Comparison of ENCODE assay signal across 14 cellular contexts in the genomic region with DNA sequence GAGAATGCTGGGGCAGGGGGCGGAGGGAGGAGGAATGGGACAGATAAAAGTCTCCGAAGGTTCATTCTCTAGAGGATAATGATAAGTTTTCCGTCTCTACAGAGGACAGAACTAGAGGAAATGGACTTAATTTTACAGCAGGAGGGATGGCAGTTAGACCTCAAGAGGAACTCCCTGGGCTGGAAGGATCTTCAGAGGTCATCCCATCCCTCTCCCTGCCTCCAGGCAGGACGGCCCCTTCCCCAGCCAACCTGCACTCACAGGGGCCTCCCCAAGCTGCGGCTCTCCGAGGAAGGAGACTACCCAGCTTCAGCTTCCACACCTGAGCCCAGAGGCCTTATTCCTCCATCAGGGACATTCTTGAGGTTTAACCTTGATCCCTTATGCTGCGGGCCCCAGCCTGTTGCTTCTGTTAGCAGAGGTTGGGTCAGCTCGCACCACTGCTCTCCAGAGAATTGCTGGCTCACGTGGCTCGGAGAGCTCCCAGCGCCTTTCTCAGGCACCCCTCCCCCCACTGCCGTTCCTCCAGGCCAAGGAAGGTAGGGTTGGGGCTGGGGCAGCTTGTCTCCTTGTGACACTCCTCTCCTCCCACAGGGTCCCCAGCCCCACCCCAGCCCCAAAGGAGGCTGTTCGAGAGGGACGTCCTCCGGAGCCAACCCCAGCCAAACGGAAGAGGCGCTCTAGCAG. TPM values are rescaled to one million over a fixed set of nuclear protein-coding genes. Genes with fewer than 3 reads are reported as not detected.
A peak's percentile ranks its signal among the peaks of the same experiment; 100 is the strongest.
DNase-seq lines count a peak whose midpoint lies in the region; ATAC-seq and TF ChIP-seq lines count a peak whose summit lies in the region.
"Had no signal": no experiment of that assay in that cellular context is flagged by ENCODE, and none has a peak within 500 bp of the region (broad histone marks: within the 10 kb centered on the region; RNA-seq: fewer than 3 reads in every experiment).

No MANE protein-coding gene starts in this region.

- POLR2A ChIA-PET in activated CD4-positive, alpha-beta memory T cell treated with anti-CD3 and anti-CD28 coated beads for 36 hours (lab: Charles Lee), result no interaction called here
- POLR2A ChIA-PET in activated CD4-positive, alpha-beta memory T cell treated with anti-CD3 and anti-CD28 coated beads, Interleukin-2, amount 10 ng/mL, durations not matched to agents 7 days and 5 days (lab: Charles Lee), result interaction anchor here (3.8 to 4.7 kb wide), 2 partner anchors 9 to 16 kb away, joined by 19 to 27 read pairs; a partner anchor contains a TSS

- no peaks in the 10 kb centered on the region for H3K9me3 Mint-ChIP-seq in activated CD4-positive, alpha-beta memory T cell treated with anti-CD3 and anti-CD28 coated beads for 36 hours
- no peaks in the 10 kb centered on the region for H3K9me3 Mint-ChIP-seq in activated CD4-positive, alpha-beta memory T cell treated with anti-CD3 and anti-CD28 coated beads, Interleukin-2, amount 10 ng/mL, durations not matched to agents 7 days and 5 days
- H3K9me3 Mint-ChIP-seq in endodermal cell, result peaks cover 7% of the 10 kb centered on the region
- H3K9me3 Mint-ChIP-seq in stimulated activated effector memory CD8-positive, alpha-beta T cell treated with anti-CD3 and anti-CD28 coated beads, Interleukin-12 subunit alpha, Interleukin-12 subunit beta, amount 100 ng/mL, for 72 hours, result no peaks in the 10 kb centered on the region
- H3K9me3 Mint-ChIP-seq: activated B cell treated with CpG ODN at 0.5 μM for 24 hours had no signal

- peaks cover 16% of the 10 kb centered on the region for H3K9me3 ChIP-seq in endodermal cell (ENCODE audit: control insufficient read depth, low read length)

- TF ChIP-seq CTCF in endodermal cell (conservative IDR thresholded peaks at IDR 0.05), result no peak

- H3K4me1 ChIP-seq in endodermal cell (ENCODE audit: control insufficient read depth, insufficient read depth, low read length), result peaks cover 3% of the 10 kb centered on the region

- WGBS in endodermal cell (ENCODE audit: insufficient coverage in 1 of 2, insufficient read length in 1 of 2), 2 experiments, result 95% methylated on average over 17 of the region's 17 CpGs

- no peak for ATAC-seq in stimulated activated effector memory CD8-positive, alpha-beta T cell treated with anti-CD3 and anti-CD28 coated beads, Interleukin-12 subunit alpha, Interleukin-12 subunit beta, amount 100 ng/mL, for 72 hours

- no peak overlapping the region for H3K4me3 ChIP-seq in endodermal cell (ENCODE audit: low read length)
- H3K4me3 ChIP-seq: lung had no signal

- in situ Hi-C loops in ACHN (cut with HindIII; ENCODE audit: low pct_ligation_motif_present, low pct_unique_long_range_greater_than_20kb, low sequenced_read_pairs), result no loop called here

- CTCF ChIA-PET in activated CD4-positive, alpha-beta memory T cell treated with anti-CD3 and anti-CD28 coated beads for 36 hours (lab: Charles Lee), result interaction anchor here (1.5 kb wide), 1 partner anchor 16 kb away, joined by 4 read pairs; no protein-coding TSS in a partner anchor
- CTCF ChIA-PET in activated CD4-positive, alpha-beta memory T cell treated with anti-CD3 and anti-CD28 coated beads, Interleukin-2, amount 10 ng/mL, durations not matched to agents 7 days and 5 days (lab: Charles Lee), result no interaction called here

- H3K4me3 Mint-ChIP-seq in activated CD4-positive, alpha-beta memory T cell treated with anti-CD3 and anti-CD28 coated beads for 36 hours, result no peak overlapping the region
- no peak overlapping the region for H3K4me3 Mint-ChIP-seq in activated CD4-positive, alpha-beta memory T cell treated with anti-CD3 and anti-CD28 coated beads, Interleukin-2, amount 10 ng/mL, durations not matched to agents 7 days and 5 days
- H3K4me3 Mint-ChIP-seq in endodermal cell, result no peak overlapping the region
- no peak overlapping the region for H3K4me3 Mint-ChIP-seq in stimulated activated effector memory CD8-positive, alpha-beta T cell treated with anti-CD3 and anti-CD28 coated beads, Interleukin-12 subunit alpha, Interleukin-12 subunit beta, amount 100 ng/mL, for 72 hours
- H3K4me3 Mint-ChIP-seq: activated B cell treated with CpG ODN at 0.5 μM for 24 hours had no signal

- peaks cover 76% of the 10 kb centered on the region for H3K36me3 Mint-ChIP-seq in activated CD4-positive, alpha-beta memory T cell treated with anti-CD3 and anti-CD28 coated beads for 36 hours
- peaks cover 93% of the 10 kb centered on the region for H3K36me3 Mint-ChIP-seq in activated CD4-positive, alpha-beta memory T cell treated with anti-CD3 and anti-CD28 coated beads, Interleukin-2, amount 10 ng/mL, durations not matched to agents 7 days and 5 days (ENCODE audit: low read depth)
- H3K36me3 Mint-ChIP-seq in endodermal cell (ENCODE audit: low read depth), result peaks cover 90% of the 10 kb centered on the region
- peaks cover 100% of the 10 kb centered on the region for H3K36me3 Mint-ChIP-seq in stimulated activated effector memory CD8-positive, alpha-beta T cell treated with anti-CD3 and anti-CD28 coated beads, Interleukin-12 subunit alpha, Interleukin-12 subunit beta, amount 100 ng/mL, for 72 hours

- H3K9ac ChIP-seq in endodermal cell (ENCODE audit: extremely low read depth, low read length, poor library complexity, severe bottlenecking), result no peak overlapping the region

- H3K27me3 ChIP-seq in endodermal cell (ENCODE audit: control insufficient read depth, insufficient read depth, low read length, poor library complexity, severe bottlenecking), result no peaks in the 10 kb centered on the region

- peaks cover 96% of the 10 kb centered on the region for H3K36me3 ChIP-seq in endodermal cell (ENCODE audit: control insufficient read depth, insufficient read depth, low read length)

- peak overlapping the region; percentile 32 for H3K27ac ChIP-seq in endodermal cell (ENCODE audit: low read depth, low read length)

- peak overlapping the region; percentile 18 for H3K27ac Mint-ChIP-seq in activated CD4-positive, alpha-beta memory T cell treated with anti-CD3 and anti-CD28 coated beads for 36 hours
- H3K27ac Mint-ChIP-seq in activated CD4-positive, alpha-beta memory T cell treated with anti-CD3 and anti-CD28 coated beads, Interleukin-2, amount 10 ng/mL, durations not matched to agents 7 days and 5 days, result no peak overlapping the region
- H3K27ac Mint-ChIP-seq in endodermal cell, result peak overlapping the region; percentile 48
- H3K27ac Mint-ChIP-seq in stimulated activated effector memory CD8-positive, alpha-beta T cell treated with anti-CD3 and anti-CD28 coated beads, Interleukin-12 subunit alpha, Interleukin-12 subunit beta, amount 100 ng/mL, for 72 hours, result peak overlapping the region; percentile 92
- H3K27ac Mint-ChIP-seq: activated B cell treated with CpG ODN at 0.5 μM for 24 hours had no signal

- peaks cover 7% of the 10 kb centered on the region for H3K4me1 Mint-ChIP-seq in activated CD4-positive, alpha-beta memory T cell treated with anti-CD3 and anti-CD28 coated beads for 36 hours (ENCODE audit: low read depth)
- H3K4me1 Mint-ChIP-seq in activated CD4-positive, alpha-beta memory T cell treated with anti-CD3 and anti-CD28 coated beads, Interleukin-2, amount 10 ng/mL, durations not matched to agents 7 days and 5 days, result peaks cover 18% of the 10 kb centered on the region
- H3K4me1 Mint-ChIP-seq in endodermal cell, result no peaks in the 10 kb centered on the region
- peaks cover 54% of the 10 kb centered on the region for H3K4me1 Mint-ChIP-seq in stimulated activated effector memory CD8-positive, alpha-beta T cell treated with anti-CD3 and anti-CD28 coated beads, Interleukin-12 subunit alpha, Interleukin-12 subunit beta, amount 100 ng/mL, for 72 hours
- H3K4me1 Mint-ChIP-seq: activated B cell treated with CpG ODN at 0.5 μM for 24 hours had no signal

- no peaks in the 10 kb centered on the region for H3K27me3 Mint-ChIP-seq in activated CD4-positive, alpha-beta memory T cell treated with anti-CD3 and anti-CD28 coated beads for 36 hours
- no peaks in the 10 kb centered on the region for H3K27me3 Mint-ChIP-seq in activated CD4-positive, alpha-beta memory T cell treated with anti-CD3 and anti-CD28 coated beads, Interleukin-2, amount 10 ng/mL, durations not matched to agents 7 days and 5 days
- no peaks in the 10 kb centered on the region for H3K27me3 Mint-ChIP-seq in endodermal cell (ENCODE audit: insufficient read depth)
- H3K27me3 Mint-ChIP-seq: activated B cell treated with CpG ODN at 0.5 μM for 24 hours had no signal

- intact Hi-C loops in activated CD4-positive, alpha-beta memory T cell treated with anti-CD3 and anti-CD28 coated beads for 36 hours (cut with micrococcal nuclease), result no loop called here

- no peak for DNase-seq in activated CD4-positive, alpha-beta memory T cell treated with anti-CD3 and anti-CD28 coated beads for 36 hours
- DNase-seq in activated CD4-positive, alpha-beta memory T cell treated with anti-CD3 and anti-CD28 coated beads, Interleukin-2, amount 10 ng/mL, durations not matched to agents 7 days and 5 days, result no peak
- DNase-seq in endodermal cell (no peak), ACHN (no peak), NCI-H510A treated with DMSO at 0.1 percent for 48 hours (lab: John Stamatoyannopoulos, UW) (no peak)
- DNase-seq in stimulated activated effector memory CD8-positive, alpha-beta T cell treated with anti-CD3 and anti-CD28 coated beads, Interleukin-12 subunit alpha, Interleukin-12 subunit beta, amount 100 ng/mL, for 72 hours (ENCODE audit: low spot score in 2 of 2), result no peak
- DNase-seq: 8988T; activated B cell treated with CpG ODN at 0.5 μM for 24 hours; activated effector memory CD4-positive, alpha-beta T cell treated with anti-CD3 and anti-CD28 coated beads, Interleukin-2, amount 50 U/mL, for 16 hours; cortex of kidney; MV-4-11; NCI-H526 had no signal

RNA-seq across cellular contexts. Expression of a gene that starts 8.5 kb away (rescaled TPM):
- total RNA-seq in activated CD4-positive, alpha-beta memory T cell treated with anti-CD3 and anti-CD28 coated beads for 36 hours, result 100 to 1,000 TPM; 165 to 175 TPM
- 100 to 1,000 TPM; 141 to 150 TPM for total RNA-seq in activated CD4-positive, alpha-beta memory T cell treated with anti-CD3 and anti-CD28 coated beads, Interleukin-2, amount 10 ng/mL, durations not matched to agents 7 days and 5 days
- total RNA-seq in endodermal cell, result 100 to 1,000 TPM; 264 to 272 TPM
- polyA plus RNA-seq in endodermal cell (2013, experiment 1 of 2), result 227 TPM
- polyA plus RNA-seq in endodermal cell (2013, experiment 2 of 2), result 216 TPM

RNA-seq across cellular contexts. Expression of a gene that starts 16.1 kb away (rescaled TPM):
- total RNA-seq in activated CD4-positive, alpha-beta memory T cell treated with anti-CD3 and anti-CD28 coated beads for 36 hours, result 100 to 1,000 TPM; 483 to 526 TPM
- 100 to 1,000 TPM; 520 to 539 TPM for total RNA-seq in activated CD4-positive, alpha-beta memory T cell treated with anti-CD3 and anti-CD28 coated beads, Interleukin-2, amount 10 ng/mL, durations not matched to agents 7 days and 5 days
- 100 to 1,000 TPM; 843 to 876 TPM for total RNA-seq in endodermal cell
- 625 TPM for polyA plus RNA-seq in endodermal cell (2013, experiment 1 of 2)
- polyA plus RNA-seq in endodermal cell (2013, experiment 2 of 2), result 517 TPM

RNA-seq across cellular contexts. Expression of a gene that starts 18.8 kb away (rescaled TPM):
- total RNA-seq in activated CD4-positive, alpha-beta memory T cell treated with anti-CD3 and anti-CD28 coated beads for 36 hours, result not detected
- not detected for total RNA-seq in activated CD4-positive, alpha-beta memory T cell treated with anti-CD3 and anti-CD28 coated beads, Interleukin-2, amount 10 ng/mL, durations not matched to agents 7 days and 5 days
- under 1 TPM in 1 of 2 donors, not detected in 1; 0.35 TPM for total RNA-seq in endodermal cell
- 0.36 TPM for polyA plus RNA-seq in endodermal cell (2013, experiment 1 of 2)
- 0.41 TPM for polyA plus RNA-seq in endodermal cell (2013, experiment 2 of 2)
- total RNA-seq: activated B cell treated with CpG ODN at 0.5 μM for 24 hours, ureter had no signal

RNA-seq across cellular contexts. Expression of a gene that starts 29.7 kb away (rescaled TPM):
- total RNA-seq in activated CD4-positive, alpha-beta memory T cell treated with anti-CD3 and anti-CD28 coated beads for 36 hours, result not detected
- total RNA-seq in activated CD4-positive, alpha-beta memory T cell treated with anti-CD3 and anti-CD28 coated beads, Interleukin-2, amount 10 ng/mL, durations not matched to agents 7 days and 5 days, result not detected
- total RNA-seq in endodermal cell, result not detected
- polyA plus RNA-seq in endodermal cell (2013, experiment 1 of 2), result not detected
- polyA plus RNA-seq in endodermal cell (2013, experiment 2 of 2), result not detected
- total RNA-seq: activated B cell treated with CpG ODN at 0.5 μM for 24 hours, lung, ureter had no signal
- polyA plus RNA-seq: lung had no signal

RNA-seq across cellular contexts. Expression of a gene that starts 48.5 kb away (rescaled TPM):
- total RNA-seq in activated CD4-positive, alpha-beta memory T cell treated with anti-CD3 and anti-CD28 coated beads for 36 hours, result 1 to 10 TPM; 4.7 to 6.2 TPM
- total RNA-seq in activated CD4-positive, alpha-beta memory T cell treated with anti-CD3 and anti-CD28 coated beads, Interleukin-2, amount 10 ng/mL, durations not matched to agents 7 days and 5 days, result 1 to 10 TPM; 3.0 to 4.0 TPM
- not detected for total RNA-seq in endodermal cell
- polyA plus RNA-seq in endodermal cell (2013, experiment 1 of 2), result not detected
- not detected for polyA plus RNA-seq in endodermal cell (2013, experiment 2 of 2)
